In genomic region chr2:39550701-39551285, GRCh38 we compare ENCODE assay signal across 1 cellular context.
A peak's percentile ranks its signal among the peaks of the same experiment; 100 is the strongest.
TF ChIP-seq lines count a peak whose summit lies in the region.

No MANE protein-coding gene starts in this region.

TF ChIP-seq in HepG2, 621 proteins besides CTCF, POLR2A, EP300 and RAD21 (continued from another document and continues in another):
- TF ChIP-seq ZBTB44 (CRISPR knock-in tag; IDR thresholded peaks at IDR 0.05), result no peak
- TF ChIP-seq KLF16 (CRISPR knock-in tag; IDR thresholded peaks at IDR 0.05), result peak in 1 of 2 experiments; percentile 91; a peak in 2 of 4 replicates
- TF ChIP-seq PLRG1 (conservative IDR thresholded peaks at IDR 0.05), result no peak
- TF ChIP-seq ATF4 (CRISPR knock-in tag; IDR thresholded peaks at IDR 0.05), result peak in 1 of 2 experiments; percentile 93; a peak in 2 of 4 replicates
- 0 out of 2 replicates have a peak, but pooled peaks have one; percentile 41 for TF ChIP-seq DMTF1 (CRISPR knock-in tag; IDR thresholded peaks at IDR 0.05)
- no peak for TF ChIP-seq RFX3 (CRISPR knock-in tag; IDR thresholded peaks at IDR 0.05)
- TF ChIP-seq KDM6A (CRISPR knock-in tag; IDR thresholded peaks at IDR 0.05; ENCODE audit: low read depth), result peak; percentile 97
- TF ChIP-seq ZNF468 (CRISPR knock-in tag; IDR thresholded peaks at IDR 0.05), result no peak
- TF ChIP-seq ZFP90 (CRISPR knock-in tag; IDR thresholded peaks at IDR 0.05; ENCODE audit: borderline replicate concordance), result peak; percentile 90; the same call in 1 of the 2 replicates
- peak; percentile 99 for TF ChIP-seq ZNF614 (CRISPR knock-in tag; IDR thresholded peaks at IDR 0.05; ENCODE audit: borderline replicate concordance)
- no peak for TF ChIP-seq ZNF850 (CRISPR knock-in tag; conservative IDR thresholded peaks at IDR 0.05)
- TF ChIP-seq RXRA (CRISPR knock-in tag; IDR thresholded peaks at IDR 0.05), result peak; percentile 94; the same call in 1 of the 2 replicates
- peak; percentile 82; the same call in 1 of the 2 replicates for TF ChIP-seq TCF7L2 (IDR thresholded peaks at IDR 0.05; ENCODE audit: low read depth, low read length)
- TF ChIP-seq ERF (CRISPR knock-in tag; IDR thresholded peaks at IDR 0.05), result peak; percentile 99
- no peak for TF ChIP-seq PLSCR1 (CRISPR knock-in tag; IDR thresholded peaks at IDR 0.05; ENCODE audit: borderline replicate concordance)
- peak; percentile 97 for TF ChIP-seq ZMYM4 (CRISPR knock-in tag; IDR thresholded peaks at IDR 0.05)
- no peak for TF ChIP-seq ZNF407 (CRISPR knock-in tag; IDR thresholded peaks at IDR 0.05; ENCODE audit: not compliant biosample characterization)
- TF ChIP-seq NAIF1 (CRISPR knock-in tag; IDR thresholded peaks at IDR 0.05; ENCODE audit: borderline replicate concordance), result peak; percentile 70; the same call in 1 of the 2 replicates
- no peak for TF ChIP-seq ZNF260 (CRISPR knock-in tag; IDR thresholded peaks at IDR 0.05; ENCODE audit: borderline replicate concordance, low read depth)
- no peak for TF ChIP-seq ATF6 (CRISPR knock-in tag; conservative IDR thresholded peaks at IDR 0.05)
- peak; percentile 98 for TF ChIP-seq ZBTB39 (CRISPR knock-in tag; IDR thresholded peaks at IDR 0.05)
- TF ChIP-seq HES4 (CRISPR knock-in tag; IDR thresholded peaks at IDR 0.05; ENCODE audit: borderline replicate concordance), result no peak
- no peak for TF ChIP-seq MZF1 (CRISPR knock-in tag; IDR thresholded peaks at IDR 0.05; ENCODE audit: borderline replicate concordance)
- no peak for TF ChIP-seq ZFYVE20 (CRISPR knock-in tag; IDR thresholded peaks at IDR 0.05; ENCODE audit: borderline replicate concordance, low read depth)
- no peak; the same call in 1 of the 2 replicates for TF ChIP-seq NR1H2 (CRISPR knock-in tag; IDR thresholded peaks at IDR 0.05; ENCODE audit: borderline replicate concordance, low read depth)
- peak; percentile 99 for TF ChIP-seq TBX2 (CRISPR knock-in tag; IDR thresholded peaks at IDR 0.05; ENCODE audit: borderline replicate concordance)
- peak; percentile 83; the same call in 1 of the 2 replicates for TF ChIP-seq JUNB (CRISPR knock-in tag; IDR thresholded peaks at IDR 0.05; ENCODE audit: borderline replicate concordance)
- TF ChIP-seq ZNF609 (CRISPR knock-in tag; IDR thresholded peaks at IDR 0.05; ENCODE audit: borderline replicate concordance), result peak; percentile 99
- TF ChIP-seq ZFP82 (CRISPR knock-in tag; IDR thresholded peaks at IDR 0.05; ENCODE audit: borderline replicate concordance), result no peak
- peak; percentile 100 for TF ChIP-seq GATAD2A (CRISPR knock-in tag; IDR thresholded peaks at IDR 0.05)
